In the genomic region with DNA sequence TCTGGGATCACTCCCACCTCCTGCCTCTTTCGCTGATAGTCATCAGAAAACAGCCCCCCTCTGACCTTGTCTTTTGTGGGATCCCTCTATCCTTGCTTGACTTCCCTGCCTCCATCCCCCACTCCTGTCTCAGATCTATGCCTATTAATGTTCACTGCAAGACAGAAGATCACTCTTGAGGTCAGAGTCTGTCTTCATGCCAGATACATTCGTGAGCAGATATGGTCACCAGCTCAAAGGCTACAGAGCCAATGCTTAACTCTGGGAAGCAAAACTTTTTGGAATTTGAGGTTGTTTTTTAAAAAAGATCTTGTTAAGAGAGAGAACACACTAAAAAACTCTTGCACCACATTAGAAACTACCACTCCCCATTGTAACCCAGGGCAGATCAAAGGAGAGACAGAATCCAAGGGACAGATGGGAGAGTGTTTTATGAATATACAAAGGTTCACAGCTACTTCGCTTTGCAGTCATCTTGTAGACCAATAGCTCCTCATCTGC, we compare ENCODE assay signal across 10 cellular contexts. TPM values are rescaled to one million over a fixed set of nuclear protein-coding genes. Genes with fewer than 3 reads are reported as not detected.
DNase-seq lines count a peak whose midpoint lies in the region; ATAC-seq, FAIRE-seq and TF ChIP-seq lines count a peak whose summit lies in the region.
"Had no signal": no experiment of that assay in that cellular context is flagged by ENCODE, and none has a peak within 500 bp of the region (broad histone marks: within the 10 kb centered on the region; RNA-seq: fewer than 3 reads in every experiment).

No MANE protein-coding gene starts in this region.

- H2AFZ ChIP-seq in H9 (ENCODE audit: low read length), result no peak overlapping the region

- no peak overlapping the region for H2BK20ac ChIP-seq in H9 (ENCODE audit: low read depth, low read length, poor library complexity, severe bottlenecking)

- no peaks in the 10 kb centered on the region for H3K23me2 ChIP-seq in H9 (ENCODE audit: insufficient read length, low read depth, low read length, poor library complexity, severe bottlenecking)

- H3K79me2 ChIP-seq in H9 (ENCODE audit: insufficient read depth, low read length), result no peaks in the 10 kb centered on the region

- no peak for TF ChIP-seq POLR2A in spleen (IDR thresholded peaks at IDR 0.05)

- H3K4me1 ChIP-seq in H9 (ENCODE audit: insufficient read depth, low read length) (peaks cover 10% of the 10 kb centered on the region), kidney (ENCODE audit: control insufficient read depth in 1 of 2, insufficient read depth in 1 of 2, low read depth in 1 of 2, low read length in 2 of 2) (peaks cover 82 to 83% of the 10 kb centered on the region in 2 donors), spleen (peaks cover 65 to 100% (median 95%) of the 10 kb centered on the region in 6 donors)

- no peak overlapping the region for H3K18ac ChIP-seq in H9 (ENCODE audit: insufficient read length, low read depth, low read length)

- no peak overlapping the region for H2BK12ac ChIP-seq in H9 (ENCODE audit: insufficient read length, low read depth, low read length)

- H2BK120ac ChIP-seq in H9 (ENCODE audit: low read depth, low read length, poor library complexity, severe bottlenecking), result no peak overlapping the region

- H3K4me1 Mint-ChIP-seq in H9, result peaks cover 58 to 70% of the 10 kb centered on the region in 2 experiments

- H3K4me3 ChIP-seq in cardiac fibroblast (replicated peaks in 1 of 2; ENCODE audit: low read depth in 2 of 2, low read length in 2 of 2) (peak overlapping the region; percentile 1 to 26), kidney (ENCODE audit: low read length in 2 of 2) (peak overlapping the region in 1 of 2 donors; percentile 10), spleen (peak overlapping the region in 2 of 8 donors; percentile 1 to 52)

- H3K27me3 ChIP-seq in H9 (ENCODE audit: insufficient read depth, low read length) (no peaks in the 10 kb centered on the region), spleen (replicated peaks in 1 of 7) (no peaks in the 10 kb centered on the region)

- no peak for DNase-seq in H9
- peak; percentile 77 to 81 for DNase-seq in cardiac fibroblast (ENCODE audit: low read depth in 2 of 2)
- DNase-seq in kidney, result no peak
- no peak for DNase-seq in spleen
- DNase-seq in NCI-H2227 treated with DMSO at 0.1 percent for 48 hours (lab: John Stamatoyannopoulos, UW), result no peak
- DNase-seq in NCI-H2081 (lab: John Stamatoyannopoulos, UW), result no peak
- DNase-seq: activated CD4-positive, alpha-beta memory T cell treated with anti-CD3 and anti-CD28 coated beads, Interleukin-2, amount 10 ng/mL, durations not matched to agents 7 days and 5 days had no signal

- intact Hi-C loops in kidney (cut with DNase I) (no loop called here), spleen (cut with DNase I; ENCODE audit: low total_unique reads) (no loop called here)

- H3T11ph ChIP-seq in H9 (ENCODE audit: low read length), result no peak overlapping the region

- H3K4ac ChIP-seq in H9 (ENCODE audit: low read depth, low read length), result no peak overlapping the region

- no peak overlapping the region for H3K23ac ChIP-seq in H9 (ENCODE audit: insufficient read length, low read depth, low read length)

- H3K9ac ChIP-seq in H9 (ENCODE audit: extremely low read depth, insufficient read length, low read length) (no peak overlapping the region), kidney (ENCODE audit: low read length in 2 of 2) (peak overlapping the region in 1 of 2 donors; percentile 51)

- H3K4me2 ChIP-seq in H9 (ENCODE audit: insufficient read depth, insufficient read length, low read length), result no peak overlapping the region

- no peaks in the 10 kb centered on the region for H4K20me1 ChIP-seq in H9 (ENCODE audit: control insufficient read depth, insufficient read depth, insufficient read length)

- ATAC-seq in GM18520 (IDR thresholded peaks at IDR 0.05; ENCODE audit: unreplicated experiment) (no peak), HG02981 (IDR thresholded peaks at IDR 0.05; ENCODE audit: unreplicated experiment) (no peak)

- H2AK5ac ChIP-seq in H9 (ENCODE audit: insufficient read length, low read length), result no peak overlapping the region

- H3K36me3 ChIP-seq in kidney (ENCODE audit: control insufficient read depth in 1 of 2, insufficient read depth in 2 of 2, low read length in 2 of 2) (peaks cover 4 to 18% of the 10 kb centered on the region in 2 donors), spleen (peaks cover 0 to 68% (median 11%) of the 10 kb centered on the region in 6 donors)

- H3K27ac ChIP-seq in H9 (ENCODE audit: insufficient read length, low read depth, low read length) (no peak overlapping the region), kidney (ENCODE audit: low read depth in 2 of 2, low read length in 2 of 2) (peak overlapping the region; percentile 85 to 93), spleen (peak overlapping the region; percentile 29 to 99 (median 94))

- H3K9me3 Mint-ChIP-seq in H9, result no peaks in the 10 kb centered on the region
- H3K9me3 Mint-ChIP-seq: activated CD4-positive, alpha-beta memory T cell treated with anti-CD3 and anti-CD28 coated beads, Interleukin-2, amount 10 ng/mL, durations not matched to agents 7 days and 5 days had no signal

- TF ChIP-seq CTCF in H9 (conservative IDR thresholded peaks at IDR 0.05) (no peak), cardiac fibroblast (IDR thresholded peaks at IDR 0.05; ENCODE audit: low read depth, low read length) (no peak), kidney (IDR thresholded peaks at IDR 0.05; ENCODE audit: borderline replicate concordance, extremely low read depth, insufficient read depth) (no peak), spleen (IDR thresholded peaks at IDR 0.05 in 8 of 11, conservative IDR thresholded peaks at IDR 0.05 in 3 of 11) (no peak)

- H4K5ac ChIP-seq in H9 (ENCODE audit: insufficient read length, low read depth, low read length), result no peak overlapping the region

- peak overlapping the region in 2 of 3 experiments; percentile 14 to 98; a peak in 3 of 7 replicates for H3K27ac Mint-ChIP-seq in H9
- H3K27ac Mint-ChIP-seq: activated CD4-positive, alpha-beta memory T cell treated with anti-CD3 and anti-CD28 coated beads, Interleukin-2, amount 10 ng/mL, durations not matched to agents 7 days and 5 days had no signal

- no peak overlapping the region for H4K91ac ChIP-seq in H9 (ENCODE audit: insufficient read length, low read depth, low read length)

- no peaks in the 10 kb centered on the region for H3K79me1 ChIP-seq in H9 (ENCODE audit: insufficient read depth, low read depth, low read length, poor library complexity, severe bottlenecking)

- peaks cover 5% of the 10 kb centered on the region for H3K27me3 Mint-ChIP-seq in H9 (ENCODE audit: low read depth)
- H3K27me3 Mint-ChIP-seq: activated CD4-positive, alpha-beta memory T cell treated with anti-CD3 and anti-CD28 coated beads, Interleukin-2, amount 10 ng/mL, durations not matched to agents 7 days and 5 days had no signal

- no peaks in the 10 kb centered on the region for H3K9me3 ChIP-seq in H9 (ENCODE audit: control insufficient read depth, low read depth, low read length)
- no peaks in the 10 kb centered on the region for H3K9me3 ChIP-seq in kidney (ENCODE audit: control insufficient read depth in 1 of 2, low read length in 2 of 2)
- no peaks in the 10 kb centered on the region for H3K9me3 ChIP-seq in spleen

- peaks cover 0 to 7% (median 0%) of the 10 kb centered on the region in 3 experiments; a peak in 2 of 7 replicates for H3K36me3 Mint-ChIP-seq in H9 (ENCODE audit: insufficient read depth in 1 of 3, low read depth in 3 of 3)

- no peak for FAIRE-seq in kidney (lab: Jason Lieb, UNC)
- FAIRE-seq: G401.6 had no signal

- no peak overlapping the region for H2BK15ac ChIP-seq in H9 (ENCODE audit: low read depth, low read length)

- H4K8ac ChIP-seq in H9 (replicated peaks; ENCODE audit: insufficient read length, low read depth, low read length), result no peak overlapping the region

- H3K56ac ChIP-seq in H9 (ENCODE audit: insufficient read length, low read depth, low read length), result no peak overlapping the region

- WGBS in H9 (ENCODE audit: extremely low coverage, insufficient read length, low lambda C conversion rate), result no CpG with 5 or more reads among the region's 3 CpGs
- 75 to 82% (median 80%) methylated on average over 3 of the region's 3 CpGs for WGBS in spleen, 5 donors

- no peak overlapping the region for H3K14ac ChIP-seq in H9 (ENCODE audit: insufficient read depth, low read length)

- H2BK5ac ChIP-seq in H9 (ENCODE audit: insufficient read length, low read length), result no peak overlapping the region

- no peak overlapping the region; a peak in 1 of 5 replicates for H3K4me3 Mint-ChIP-seq in H9
- H3K4me3 Mint-ChIP-seq: activated CD4-positive, alpha-beta memory T cell treated with anti-CD3 and anti-CD28 coated beads, Interleukin-2, amount 10 ng/mL, durations not matched to agents 7 days and 5 days had no signal

RNA-seq across cellular contexts. Expression of a gene that starts 17.1 kb away (rescaled TPM):
- total RNA-seq in H9 (2021) (not detected in 2 replicates), kidney (not detected), spleen (1 to 10 TPM in 1 of 7 donors, under 1 TPM in 1, not detected in 5; 0.47 to 1.6 TPM)
- polyA plus RNA-seq in kidney (ENCODE audit: insufficient read depth, low read depth, low replicate concordance) (not detected), spleen (under 1 TPM in 1 of 3 donors, not detected in 2; 0.10 TPM)
- total RNA-seq: activated CD4-positive, alpha-beta memory T cell treated with anti-CD3 and anti-CD28 coated beads, Interleukin-2, amount 10 ng/mL, durations not matched to agents 7 days and 5 days had no signal

Comparison
In these comparisons a context has a peak if more than half of its experiments do, and no peak if none do; other contexts are left out.
1. DNase-seq: peak in cardiac fibroblast (2 of 2); none in H9 (single experiment), kidney (single experiment), spleen (single experiment), NCI-H2227 treated with DMSO at 0.1 percent for 48 hours (single experiment) and NCI-H2081 (0 of 2).